17 cellular contexts compared by ENCODE assay signal in genomic region chr18:36590621-36591580, GRCh38.
"Had no signal": no experiment of that assay in that cellular context is flagged by ENCODE, and none has a peak within 500 bp of the region (broad histone marks: within the 10 kb centered on the region; RNA-seq: fewer than 3 reads in every experiment).

No MANE protein-coding gene starts in this region.

- FAIRE-seq: kidney had no signal

- H3K9me3 ChIP-seq: adrenal gland, left lung, mucosa of descending colon had no signal

- H3K4me1 ChIP-seq: adrenal gland, left lung had no signal

- H3K27ac ChIP-seq: adrenal gland, hepatocyte, left lung, VCaP had no signal

- H3K9me3 Mint-ChIP-seq: activated T-cell treated with anti-CD3 and anti-CD28 coated beads, Interleukin-2, amount 50 U/mL, for 4 hours; type B pancreatic cell had no signal

- ATAC-seq: activated CD8-positive, alpha-beta memory T cell treated with anti-CD3 and anti-CD28 coated beads, Interleukin-2, amount 10 ng/mL, durations not matched to agents 7 days and 5 days; activated T-cell treated with anti-CD3 and anti-CD28 coated beads, Interleukin-2, amount 50 U/mL, for 4 hours; left lung; mucosa of descending colon; naive thymus-derived CD4-positive, alpha-beta T cell; stimulated activated naive CD8-positive, alpha-beta T cell treated with anti-CD3 and anti-CD28 coated beads, Interleukin-15, Interleukin-2, amounts not matched to agents 100 U/mL and 50 U/mL, for 24 hours had no signal

- H3K4me3 Mint-ChIP-seq: activated CD8-positive, alpha-beta memory T cell treated with anti-CD3 and anti-CD28 coated beads, Interleukin-2, amount 10 ng/mL, durations not matched to agents 7 days and 5 days; activated T-cell treated with anti-CD3 and anti-CD28 coated beads, Interleukin-2, amount 50 U/mL, for 4 hours; naive thymus-derived CD4-positive, alpha-beta T cell; type B pancreatic cell had no signal

- H3K79me2 ChIP-seq: hepatocyte had no signal

- H3K4me2 ChIP-seq: hepatocyte had no signal

- H3K4me1 Mint-ChIP-seq: activated CD8-positive, alpha-beta memory T cell treated with anti-CD3 and anti-CD28 coated beads, Interleukin-2, amount 10 ng/mL, durations not matched to agents 7 days and 5 days had no signal

- H3K27me3 Mint-ChIP-seq: activated CD8-positive, alpha-beta memory T cell treated with anti-CD3 and anti-CD28 coated beads, Interleukin-2, amount 10 ng/mL, durations not matched to agents 7 days and 5 days; type B pancreatic cell had no signal

- H3K27me3 ChIP-seq: adrenal gland, hepatocyte, left lung had no signal

- H3K27ac Mint-ChIP-seq: activated CD8-positive, alpha-beta memory T cell treated with anti-CD3 and anti-CD28 coated beads, Interleukin-2, amount 10 ng/mL, durations not matched to agents 7 days and 5 days; naive thymus-derived CD4-positive, alpha-beta T cell; type B pancreatic cell had no signal

- DNase-seq: activated CD4-positive, alpha-beta T cell treated with anti-CD3 and anti-CD28 coated beads, Interleukin-2, amount 50 U/mL, for 48 hours; activated CD8-positive, alpha-beta memory T cell treated with anti-CD3 and anti-CD28 coated beads, Interleukin-2, amount 10 ng/mL, durations not matched to agents 7 days and 5 days; activated effector memory CD4-positive, alpha-beta T cell treated with Interleukin-2 at 50 U/mL for 16 hours; activated naive CD4-positive, alpha-beta T cell treated with anti-CD3 and anti-CD28 coated beads, Interleukin-2, amount 50 U/mL, for 16 hours; activated T-cell treated with anti-CD3 and anti-CD28 coated beads, Interleukin-2, amount 50 U/mL, for 4 hours; adrenal gland; effector CD8-positive, alpha-beta T cell; kidney; left lung; mucosa of descending colon; naive thymus-derived CD4-positive, alpha-beta T cell; posterior cingulate gyrus; stimulated activated CD4-positive, alpha-beta T cell treated with anti-CD3 and anti-CD28 coated beads, Interleukin-4, amount 100 ng/mL, for 24 hours; stimulated activated naive CD8-positive, alpha-beta T cell treated with anti-CD3 and anti-CD28 coated beads, Interleukin-15, Interleukin-2, amounts not matched to agents 100 U/mL and 50 U/mL, for 24 hours had no signal

- H3K4me3 ChIP-seq: adrenal gland, hepatocyte, left lung, mucosa of descending colon had no signal

- H2AFZ ChIP-seq: hepatocyte had no signal

- H3K36me3 ChIP-seq: adrenal gland, left lung had no signal

- H3K36me3 Mint-ChIP-seq: activated CD8-positive, alpha-beta memory T cell treated with anti-CD3 and anti-CD28 coated beads, Interleukin-2, amount 10 ng/mL, durations not matched to agents 7 days and 5 days; naive thymus-derived CD4-positive, alpha-beta T cell; type B pancreatic cell had no signal
